In genomic region chr10:86110156-86110786, GRCh38 we compare ENCODE assay signal across 17 cellular contexts.
A peak's percentile ranks its signal among the peaks of the same experiment; 100 is the strongest.
DNase-seq lines count a peak whose midpoint lies in the region; ATAC-seq, FAIRE-seq and TF ChIP-seq lines count a peak whose summit lies in the region.
"Had no signal": no experiment of that assay in that cellular context is flagged by ENCODE, and none has a peak within 500 bp of the region (broad histone marks: within the 10 kb centered on the region; RNA-seq: fewer than 3 reads in every experiment).

No MANE protein-coding gene starts in this region.

- in situ Hi-C loops in K562 (cut with MboI) = no loop called here

- H3K4me1 Mint-ChIP-seq in activated CD8-positive, alpha-beta memory T cell treated with anti-CD3 and anti-CD28 coated beads, Interleukin-2, amount 10 ng/mL, durations not matched to agents 7 days and 5 days = no peaks in the 10 kb centered on the region
- H3K4me1 Mint-ChIP-seq in osteocyte (ENCODE audit: unreplicated experiment) = no peaks in the 10 kb centered on the region
- H3K4me1 Mint-ChIP-seq: stimulated activated memory B cell treated with anti-CD40 and anti-IgM and Interleukin-4, amounts not matched to agents 10 μg/mL and 1 μg/mL and 100 μg/mL, for 72 hours had no signal

- H3K9me3 ChIP-seq in K562 (replicated peaks; ENCODE audit: control insufficient read depth, insufficient read depth, low read depth, low read length) (no peaks in the 10 kb centered on the region), Peyer's patch (no peaks in the 10 kb centered on the region)
- H3K9me3 ChIP-seq: left ventricle myocardium inferior, tibial nerve had no signal

- CTCF ChIA-PET in activated CD8-positive, alpha-beta memory T cell treated with anti-CD3 and anti-CD28 coated beads, Interleukin-2, amount 10 ng/mL, durations not matched to agents 7 days and 5 days (lab: Charles Lee) = interaction anchor here (1.7 kb wide), 1 partner anchor 10 kb away, joined by 8 read pairs; no protein-coding TSS in a partner anchor
- CTCF ChIA-PET in K562 (lab: Yijun Ruan, JAX; ENCODE audit: low intra/inter-chr PET ratio) = no interaction called here

- ATAC-seq in activated CD8-positive, alpha-beta memory T cell treated with anti-CD3 and anti-CD28 coated beads, Interleukin-2, amount 10 ng/mL, durations not matched to agents 7 days and 5 days = no peak
- peak; percentile 57 for ATAC-seq in GM21529 (IDR thresholded peaks at IDR 0.05; ENCODE audit: unreplicated experiment)
- ATAC-seq in K562 = peak; percentile 78
- no peak for ATAC-seq in GM19455 (IDR thresholded peaks at IDR 0.05; ENCODE audit: unreplicated experiment)
- ATAC-seq: activated naive CD4-positive, alpha-beta T cell treated with anti-CD3 and anti-CD28 coated beads, Interleukin-2, amount 50 U/mL, for 72 hours; stimulated activated memory B cell treated with anti-CD40 and anti-IgM and Interleukin-4, amounts not matched to agents 10 μg/mL and 1 μg/mL and 100 μg/mL, for 72 hours had no signal

- H3K9ac ChIP-seq in K562 (ENCODE audit: insufficient read depth in 1 of 2, low read depth in 2 of 2, low read length in 2 of 2) = no peak overlapping the region

- H3K36me3 ChIP-seq in K562 (ENCODE audit: control insufficient read depth, insufficient read depth, low read length) (no peaks in the 10 kb centered on the region), Peyer's patch (no peaks in the 10 kb centered on the region)
- H3K36me3 ChIP-seq: left ventricle myocardium inferior, tibial nerve had no signal

- 0% methylated on average over 1 of the region's 6 CpGs for WGBS in K562 (ENCODE audit: insufficient coverage, low coverage, missing lambda C conversion rate)

- H3K9me1 ChIP-seq in K562 (ENCODE audit: control insufficient read depth, insufficient read depth, low read length) = no peaks in the 10 kb centered on the region

- TF ChIP-seq CTCF in K562 (IDR thresholded peaks at IDR 0.05 in 2 of 3, conservative IDR thresholded peaks at IDR 0.05 in 1 of 3; ENCODE audit: insufficient read depth in 2 of 3, low read depth in 1 of 3, low read length in 3 of 3) (peak; percentile 16 to 54 (median 43); a peak in 3 of 6 replicates), osteocyte (IDR thresholded peaks at IDR 0.05) (no peak), Peyer's patch (IDR thresholded peaks at IDR 0.05) (no peak)

- H3K9me3 Mint-ChIP-seq in activated CD8-positive, alpha-beta memory T cell treated with anti-CD3 and anti-CD28 coated beads, Interleukin-2, amount 10 ng/mL, durations not matched to agents 7 days and 5 days (ENCODE audit: low read depth) = no peaks in the 10 kb centered on the region
- H3K9me3 Mint-ChIP-seq in osteocyte (ENCODE audit: unreplicated experiment) = peaks cover 6% of the 10 kb centered on the region
- H3K9me3 Mint-ChIP-seq: activated naive CD4-positive, alpha-beta T cell treated with anti-CD3 and anti-CD28 coated beads, Interleukin-2, amount 50 U/mL, for 72 hours; stimulated activated memory B cell treated with anti-CD40 and anti-IgM and Interleukin-4, amounts not matched to agents 10 μg/mL and 1 μg/mL and 100 μg/mL, for 72 hours had no signal

- no TSS peak for BruUV-seq in K562 (replicated peaks; lab: Mats Ljungman, UMichigan)

- peak; percentile 8 for DNase-seq in activated CD8-positive, alpha-beta memory T cell treated with anti-CD3 and anti-CD28 coated beads, Interleukin-2, amount 10 ng/mL, durations not matched to agents 7 days and 5 days
- DNase-seq in activated CD8-positive, alpha-beta memory T cell treated with anti-CD3 and anti-CD28 coated beads, Interleukin-2, amount 50 U/mL, for 4 hours = no peak
- DNase-seq in K562 (ENCODE audit: extremely low read depth in 1 of 4, low spot score in 3 of 4) = peak; percentile 14 to 46 (median 34)
- peak; percentile 72 for DNase-seq in osteocyte (ENCODE audit: extremely low spot score, unreplicated experiment)
- no peak for DNase-seq in Peyer's patch
- DNase-seq in NK-92 (lab: John Stamatoyannopoulos, UW; ENCODE audit: unreplicated experiment) = no peak
- DNase-seq: activated CD4-positive, CD25-positive, alpha-beta regulatory T cell treated with anti-CD3 and anti-CD28 coated beads, Interleukin-2, amount 50 U/mL, for 72 hours; effector CD4-positive, alpha-beta T cell; hippocampal formation; left ventricle myocardium inferior; NCI-H774; small intestine had no signal

- TF ChIP-seq EP300 in K562 (IDR thresholded peaks at IDR 0.05; ENCODE audit: low read length) = no peak

- no peaks in the 10 kb centered on the region for H3K36me3 Mint-ChIP-seq in activated CD8-positive, alpha-beta memory T cell treated with anti-CD3 and anti-CD28 coated beads, Interleukin-2, amount 10 ng/mL, durations not matched to agents 7 days and 5 days
- no peaks in the 10 kb centered on the region for H3K36me3 Mint-ChIP-seq in osteocyte (ENCODE audit: unreplicated experiment)
- H3K36me3 Mint-ChIP-seq: activated naive CD4-positive, alpha-beta T cell treated with anti-CD3 and anti-CD28 coated beads, Interleukin-2, amount 50 U/mL, for 72 hours; stimulated activated memory B cell treated with anti-CD40 and anti-IgM and Interleukin-4, amounts not matched to agents 10 μg/mL and 1 μg/mL and 100 μg/mL, for 72 hours had no signal

- no peak overlapping the region for H3K27ac Mint-ChIP-seq in activated CD8-positive, alpha-beta memory T cell treated with anti-CD3 and anti-CD28 coated beads, Interleukin-2, amount 10 ng/mL, durations not matched to agents 7 days and 5 days
- no peak overlapping the region for H3K27ac Mint-ChIP-seq in osteocyte (ENCODE audit: unreplicated experiment)
- H3K27ac Mint-ChIP-seq: activated naive CD4-positive, alpha-beta T cell treated with anti-CD3 and anti-CD28 coated beads, Interleukin-2, amount 50 U/mL, for 72 hours; stimulated activated memory B cell treated with anti-CD40 and anti-IgM and Interleukin-4, amounts not matched to agents 10 μg/mL and 1 μg/mL and 100 μg/mL, for 72 hours had no signal

- H3K79me2 ChIP-seq in K562 (ENCODE audit: control insufficient read depth, insufficient read depth, low read length) = no peaks in the 10 kb centered on the region

- TF ChIP-seq POLR2A in K562 (conservative IDR thresholded peaks at IDR 0.05) = no peak
- no peak for TF ChIP-seq POLR2A in Peyer's patch (IDR thresholded peaks at IDR 0.05)

- no peak for FAIRE-seq in K562 (lab: Jason Lieb, UNC)
- FAIRE-seq: small intestine had no signal

- no peaks in the 10 kb centered on the region for H3K27me3 Mint-ChIP-seq in activated CD8-positive, alpha-beta memory T cell treated with anti-CD3 and anti-CD28 coated beads, Interleukin-2, amount 10 ng/mL, durations not matched to agents 7 days and 5 days
- H3K27me3 Mint-ChIP-seq in osteocyte (ENCODE audit: unreplicated experiment) = no peaks in the 10 kb centered on the region
- H3K27me3 Mint-ChIP-seq: stimulated activated memory B cell treated with anti-CD40 and anti-IgM and Interleukin-4, amounts not matched to agents 10 μg/mL and 1 μg/mL and 100 μg/mL, for 72 hours had no signal

- H3K27ac ChIP-seq in K562 (ENCODE audit: extremely low read depth, low read depth, low read length) (no peak overlapping the region), Peyer's patch (no peak overlapping the region)
- H3K27ac ChIP-seq: left ventricle myocardium inferior, tibial nerve had no signal

- H3K27me3 ChIP-seq in K562 (ENCODE audit: control insufficient read depth in 2 of 2, insufficient read depth in 2 of 2, low read length in 2 of 2) (no peaks in the 10 kb centered on the region; a peak in 1 of 5 replicates), Peyer's patch (no peaks in the 10 kb centered on the region)
- H3K27me3 ChIP-seq: tibial nerve had no signal

- no peak overlapping the region for H3K4me3 Mint-ChIP-seq in activated CD8-positive, alpha-beta memory T cell treated with anti-CD3 and anti-CD28 coated beads, Interleukin-2, amount 10 ng/mL, durations not matched to agents 7 days and 5 days
- no peak overlapping the region for H3K4me3 Mint-ChIP-seq in osteocyte (ENCODE audit: unreplicated experiment)
- H3K4me3 Mint-ChIP-seq: stimulated activated memory B cell treated with anti-CD40 and anti-IgM and Interleukin-4, amounts not matched to agents 10 μg/mL and 1 μg/mL and 100 μg/mL, for 72 hours had no signal

- no peaks in the 10 kb centered on the region for H3K4me1 ChIP-seq in K562 (replicated peaks in 1 of 2; ENCODE audit: control insufficient read depth in 2 of 2, insufficient read depth in 2 of 2, low read length in 2 of 2)
- no peaks in the 10 kb centered on the region for H3K4me1 ChIP-seq in Peyer's patch
- H3K4me1 ChIP-seq: left ventricle myocardium inferior, tibial nerve had no signal

- no peak overlapping the region for H3K4me2 ChIP-seq in K562 (ENCODE audit: insufficient read depth, low read length)

- H3K4me3 ChIP-seq in K562 (no peak overlapping the region), Peyer's patch (no peak overlapping the region)
- H3K4me3 ChIP-seq: left ventricle myocardium inferior, tibial nerve had no signal

- intact Hi-C loops in K562 (cut with micrococcal nuclease) = no loop called here

- TF ChIP-seq RAD21 in K562 (CRISPR knock-in tag; conservative IDR thresholded peaks at IDR 0.05 in 1 of 2, IDR thresholded peaks at IDR 0.05 in 1 of 2) = peak in 1 of 2 experiments; percentile 9; a peak in 1 of 4 replicates

- no peak overlapping the region for H2AFZ ChIP-seq in K562 (ENCODE audit: low read depth, low read length)

- H4K20me1 ChIP-seq in K562 (replicated peaks; ENCODE audit: control insufficient read depth, insufficient read depth, low read length) = no peaks in the 10 kb centered on the region

- POLR2A ChIA-PET in K562 (lab: Yijun Ruan, JAX) = no interaction called here

TF ChIP-seq in K562, 482 proteins besides CTCF, POLR2A, EP300 and RAD21:
- TF ChIP-seq ZKSCAN8 (CRISPR knock-in tag; IDR thresholded peaks at IDR 0.05) = no peak
- TF ChIP-seq ZNF655 (CRISPR knock-in tag; IDR thresholded peaks at IDR 0.05) = no peak
- no peak for TF ChIP-seq ZNF311 (CRISPR knock-in tag; IDR thresholded peaks at IDR 0.05)
- no peak for TF ChIP-seq HNRNPH1 (optimal IDR thresholded peaks at IDR 0.05; ENCODE audit: low read depth, low read length)
- no peak for TF ChIP-seq SMC3 (conservative IDR thresholded peaks at IDR 0.05; ENCODE audit: insufficient read depth, low read depth, low read length)
- no peak for TF ChIP-seq SAP30 (IDR thresholded peaks at IDR 0.05; ENCODE audit: borderline replicate concordance, insufficient read depth, low read depth, low read length, poor library complexity, severe bottlenecking)
- no peak for TF ChIP-seq NCOA2 (IDR thresholded peaks at IDR 0.05; ENCODE audit: partially characterized antibody in 2 of 2)
- TF ChIP-seq ZBTB8A (IDR thresholded peaks at IDR 0.05; ENCODE audit: partially characterized antibody) = no peak

Comparison
In these comparisons a context has a peak if more than half of its experiments do, and no peak if none do; other contexts are left out.
1. DNase-seq: peak in activated CD8-positive, alpha-beta memory T cell treated with anti-CD3 and anti-CD28 coated beads, Interleukin-2, amount 10 ng/mL, durations not matched to agents 7 days and 5 days (single experiment), K562 (4 of 4) and osteocyte (single experiment); none in activated CD8-positive, alpha-beta memory T cell treated with anti-CD3 and anti-CD28 coated beads, Interleukin-2, amount 50 U/mL, for 4 hours (single experiment), Peyer's patch (0 of 3) and NK-92 (single experiment).
2. ATAC-seq: peak in GM21529 (single experiment) and K562 (single experiment); none in activated CD8-positive, alpha-beta memory T cell treated with anti-CD3 and anti-CD28 coated beads, Interleukin-2, amount 10 ng/mL, durations not matched to agents 7 days and 5 days (single experiment) and GM19455 (single experiment).
3. CTCF ChIP-seq: peak in K562 (3 of 3); none in osteocyte (single experiment) and Peyer's patch (0 of 6).